ENCODE assay signal across 21 cellular contexts in the genomic region with DNA sequence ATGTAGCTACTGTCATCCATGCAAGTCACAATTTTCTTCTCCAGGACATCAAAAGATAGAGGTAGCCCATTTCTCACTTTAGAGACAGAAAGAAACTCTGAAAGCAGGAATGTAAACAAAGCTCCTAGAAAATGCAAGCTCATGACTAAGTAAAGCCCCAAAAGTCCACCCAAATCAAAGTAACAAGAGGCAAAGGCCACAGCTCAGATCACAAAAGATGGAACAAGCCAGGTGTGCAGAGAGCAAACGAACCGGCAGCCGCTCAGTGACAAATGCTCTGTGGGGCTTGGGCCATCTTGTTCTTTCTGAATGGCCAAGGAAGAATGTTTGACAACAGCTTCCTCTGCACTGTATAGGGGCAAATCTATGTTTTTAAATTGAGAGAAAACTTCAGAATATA.
"Had no signal": no experiment of that assay in that cellular context is flagged by ENCODE, and none has a peak within 500 bp of the region (broad histone marks: within the 10 kb centered on the region; RNA-seq: fewer than 3 reads in every experiment).

No MANE protein-coding gene starts in this region.

- H3K27me3 ChIP-seq: ovary, right atrium auricular region, right lobe of liver, testis, thyroid gland, transverse colon, upper lobe of left lung, vagina had no signal

- H3K4me3 ChIP-seq: lower lobe of right lung, ovary, right atrium auricular region, right lobe of liver, smooth muscle cell, stomach, testis, thyroid gland, transverse colon, upper lobe of left lung, vagina had no signal

- H3K27ac ChIP-seq: lower lobe of right lung, ovary, right atrium auricular region, right lobe of liver, stomach, testis, thyroid gland, transverse colon, upper lobe of left lung, vagina had no signal

- H3K9me3 ChIP-seq: lower lobe of right lung, ovary, right atrium auricular region, right lobe of liver, stomach, testis, thyroid gland, transverse colon, upper lobe of left lung, vagina had no signal

- H3K36me3 ChIP-seq: lower lobe of right lung, ovary, right atrium auricular region, right lobe of liver, stomach, thyroid gland, transverse colon, upper lobe of left lung, vagina had no signal

- H3K4me1 ChIP-seq: lower lobe of right lung, right atrium auricular region, stomach, testis, thyroid gland, transverse colon, upper lobe of left lung, vagina had no signal

- DNase-seq: hypothalamus; islet precursor cell; left ventricle myocardium superior; lower lobe of right lung; mammary epithelial cell; mesenchymal stem cell; naive thymus-derived CD8-positive, alpha-beta T cell; ovary; right lobe of liver; stimulated activated CD4-positive, alpha-beta T cell treated with anti-CD3 and anti-CD28 coated beads, Interleukin-2, amount 100 ng/mL, for 24 hours; stimulated activated CD4-positive, alpha-beta T cell treated with anti-CD3 and anti-CD28 coated beads, Interleukin-4, amount 100 ng/mL, for 1 hour; stimulated activated naive B cell treated with anti-CD40 and anti-IgM and Interleukin-4, amounts not matched to agents 10 μg/mL and 1 μg/mL and 100 μg/mL, for 72 hours; stimulated activated naive CD8-positive, alpha-beta T cell treated with anti-CD3 and anti-CD28 coated beads, Interleukin-15, Interleukin-2, amounts not matched to agents 100 U/mL and 50 U/mL, for 24 hours; stomach; testis; thyroid gland; transverse colon; upper lobe of left lung had no signal
